ENCODE assay signal across 9 cellular contexts in the genomic region with DNA sequence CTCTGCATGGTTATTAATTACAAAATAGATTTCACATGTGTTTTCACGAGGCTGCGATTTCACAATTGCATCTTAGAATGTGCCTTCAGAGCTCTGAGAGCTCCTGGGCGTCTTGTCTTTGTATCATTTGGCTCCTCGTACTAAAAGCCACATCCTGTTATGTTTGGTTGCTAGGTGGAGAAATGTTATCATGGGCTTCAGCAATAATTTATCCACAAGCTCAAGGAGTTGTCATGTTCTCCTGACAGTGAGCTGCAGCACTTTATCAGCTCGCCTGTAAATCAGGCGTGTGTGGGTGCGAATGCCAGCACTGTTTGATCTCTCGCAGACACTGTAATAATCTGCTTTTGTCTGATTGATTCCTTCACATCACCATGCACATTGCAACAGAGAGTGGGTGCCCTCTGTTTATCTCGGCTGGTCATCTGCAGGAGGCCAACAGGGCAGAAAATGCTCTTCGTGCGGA.
A peak's percentile ranks its signal among the peaks of the same experiment; 100 is the strongest.
DNase-seq lines count a peak whose midpoint lies in the region; ATAC-seq and TF ChIP-seq lines count a peak whose summit lies in the region.
"Had no signal": no experiment of that assay in that cellular context is flagged by ENCODE, and none has a peak within 500 bp of the region (broad histone marks: within the 10 kb centered on the region; RNA-seq: fewer than 3 reads in every experiment).

No MANE protein-coding gene starts in this region.

- H4K5ac ChIP-seq in IMR-90 (ENCODE audit: low read depth, low read length) = no peak overlapping the region

- DNase-seq in IMR-90 = peak; percentile 21
- DNase-seq in activated CD8-positive, alpha-beta T cell treated with anti-CD3 and anti-CD28 coated beads for 36 hours = peak; percentile 54
- DNase-seq in fibroblast of villous mesenchyme (ENCODE audit: low read depth) = peak; percentile 91
- peak; percentile 28 for DNase-seq in stimulated activated CD8-positive, alpha-beta memory T cell treated with anti-CD3 and anti-CD28 coated beads, Interleukin-12 subunit alpha, Interleukin-12 subunit beta, amount 100 ng/mL, for 1 hour (ENCODE audit: low read depth)
- DNase-seq in NCI-H526 treated with DMSO at 0.1 percent for 48 hours (lab: John Stamatoyannopoulos, UW) = no peak
- no peak for DNase-seq in MCF 10A (ENCODE audit: unreplicated experiment)
- DNase-seq in NCI-H2171 (lab: John Stamatoyannopoulos, UW) = no peak
- DNase-seq: adrenal gland had no signal

- no peak overlapping the region for H2BK15ac ChIP-seq in IMR-90 (ENCODE audit: low read depth, low read length)

- H3K4me3 Mint-ChIP-seq in activated CD8-positive, alpha-beta T cell treated with anti-CD3 and anti-CD28 coated beads for 36 hours = peak overlapping the region; percentile 38
- H3K4me3 Mint-ChIP-seq in MCF 10A (ENCODE audit: unreplicated experiment) = no peak overlapping the region

- H3K9ac ChIP-seq in IMR-90 (ENCODE audit: low read depth, low read length) = no peak overlapping the region

- no peak overlapping the region for H2AK9ac ChIP-seq in IMR-90 (replicated peaks; ENCODE audit: low read depth, low read length, poor library complexity)

- H3K79me1 ChIP-seq in IMR-90 (ENCODE audit: low read depth in 1 of 2, low read length in 2 of 2) = no peaks in the 10 kb centered on the region

- POLR2A ChIA-PET in IMR-90 (lab: Charles Lee; ENCODE audit: unreplicated experiment) (interaction anchor here (0.5 kb wide), 1 partner anchor 16 kb away, joined by 3 read pairs; no protein-coding TSS in a partner anchor), MCF 10A (lab: Yijun Ruan, JAX) (no interaction called here)
- POLR2A ChIA-PET in activated CD8-positive, alpha-beta T cell treated with anti-CD3 and anti-CD28 coated beads for 36 hours (lab: Charles Lee) = interaction anchor here (0.6 to 1.7 kb wide), 4 partner anchors 10 to 737 kb away, joined by 3 to 6 read pairs (median 3); no protein-coding TSS in a partner anchor

- H3K36me3 Mint-ChIP-seq in activated CD8-positive, alpha-beta T cell treated with anti-CD3 and anti-CD28 coated beads for 36 hours (ENCODE audit: low read depth) = peaks cover 8% of the 10 kb centered on the region
- no peaks in the 10 kb centered on the region for H3K36me3 Mint-ChIP-seq in MCF 10A (ENCODE audit: insufficient read depth, unreplicated experiment)

- no peaks in the 10 kb centered on the region for H3K9me3 ChIP-seq in IMR-90 (ENCODE audit: control insufficient read depth, insufficient read depth, low read length)
- H3K9me3 ChIP-seq: adrenal gland had no signal

- no peak overlapping the region for H3K4ac ChIP-seq in IMR-90 (ENCODE audit: low read depth, low read length)

- H2BK120ac ChIP-seq in IMR-90 (ENCODE audit: low read depth, low read length) = no peak overlapping the region

- no peak overlapping the region for H2AFZ ChIP-seq in IMR-90 (replicated peaks; ENCODE audit: low read length, poor library complexity)

- no peaks in the 10 kb centered on the region for H3K36me3 ChIP-seq in IMR-90 (ENCODE audit: control insufficient read depth, insufficient read depth, low read length)
- H3K36me3 ChIP-seq: adrenal gland had no signal

- no peak overlapping the region for H3K27ac ChIP-seq in IMR-90 (ENCODE audit: insufficient read depth, low read length)
- H3K27ac ChIP-seq: adrenal gland had no signal

- no peak overlapping the region for H4K91ac ChIP-seq in IMR-90 (ENCODE audit: insufficient read depth, low read depth, low read length)

- H2AK5ac ChIP-seq in IMR-90 (ENCODE audit: low read depth, low read length) = no peak overlapping the region

- H3K27ac Mint-ChIP-seq in activated CD8-positive, alpha-beta T cell treated with anti-CD3 and anti-CD28 coated beads for 36 hours = peak overlapping the region; percentile 83
- no peak overlapping the region for H3K27ac Mint-ChIP-seq in MCF 10A (ENCODE audit: low read depth, unreplicated experiment)

- peaks cover 1% of the 10 kb centered on the region; the same call in 1 of the 2 replicates for H3K27me3 ChIP-seq in IMR-90 (ENCODE audit: control insufficient read depth, insufficient read depth, low read length)
- H3K27me3 ChIP-seq: adrenal gland had no signal

- no peaks in the 10 kb centered on the region for H4K20me1 ChIP-seq in IMR-90 (ENCODE audit: insufficient read depth, low read length)

- peaks cover 57% of the 10 kb centered on the region for H3K4me1 Mint-ChIP-seq in activated CD8-positive, alpha-beta T cell treated with anti-CD3 and anti-CD28 coated beads for 36 hours (ENCODE audit: low read depth)
- H3K4me1 Mint-ChIP-seq in MCF 10A (ENCODE audit: insufficient read depth, unreplicated experiment) = no peaks in the 10 kb centered on the region

- no peak overlapping the region for H3K23ac ChIP-seq in IMR-90 (ENCODE audit: low read depth, low read length)

- H4K8ac ChIP-seq in IMR-90 (ENCODE audit: low read depth in 2 of 2, low read length in 2 of 2) = no peak overlapping the region

- H3K27me3 Mint-ChIP-seq in activated CD8-positive, alpha-beta T cell treated with anti-CD3 and anti-CD28 coated beads for 36 hours = no peaks in the 10 kb centered on the region
- H3K27me3 Mint-ChIP-seq in MCF 10A (ENCODE audit: insufficient read depth, unreplicated experiment) = no peaks in the 10 kb centered on the region

- CTCF ChIA-PET in IMR-90 (lab: Yijun Ruan, JAX) = no interaction called here
- CTCF ChIA-PET in activated CD8-positive, alpha-beta T cell treated with anti-CD3 and anti-CD28 coated beads for 36 hours (lab: Charles Lee) = interaction anchor here (0.6 to 1.6 kb wide), 3 partner anchors 16 to 98 kb away, joined by 3 to 4 read pairs (median 3); no protein-coding TSS in a partner anchor
- CTCF ChIA-PET in MCF 10A (lab: Yijun Ruan, JAX) = interaction anchor here (0.5 to 1.1 kb wide), 4 partner anchors 13 to 98 kb away, joined by 3 read pairs; no protein-coding TSS in a partner anchor

- BruUV-seq in IMR-90 (replicated peaks; lab: Mats Ljungman, UMichigan) (no TSS peak), MCF 10A (replicated peaks; lab: Mats Ljungman, UMichigan) (no TSS peak)

- H3K9me1 ChIP-seq in IMR-90 (ENCODE audit: insufficient read depth, low read length) = no peaks in the 10 kb centered on the region

- H3K14ac ChIP-seq in IMR-90 (replicated peaks; ENCODE audit: low read depth, low read length) = no peak overlapping the region

- H3K9me3 Mint-ChIP-seq in activated CD8-positive, alpha-beta T cell treated with anti-CD3 and anti-CD28 coated beads for 36 hours = peaks cover 19% of the 10 kb centered on the region
- peaks cover 15% of the 10 kb centered on the region for H3K9me3 Mint-ChIP-seq in MCF 10A (ENCODE audit: unreplicated experiment)

- ATAC-seq in IMR-90 (ENCODE audit: low read depth) (no peak), HG02870 (IDR thresholded peaks at IDR 0.05; ENCODE audit: unreplicated experiment) (no peak)
- peak; percentile 81 for ATAC-seq in activated CD8-positive, alpha-beta T cell treated with anti-CD3 and anti-CD28 coated beads for 36 hours

- H3K4me3 ChIP-seq in IMR-90 (ENCODE audit: insufficient read depth, low read depth, low read length) (no peak overlapping the region), fibroblast of villous mesenchyme (ENCODE audit: low read depth, low read length) (no peak overlapping the region)
- H3K4me3 ChIP-seq: adrenal gland had no signal

- no peak for TF ChIP-seq CTCF in IMR-90 (conservative IDR thresholded peaks at IDR 0.05; ENCODE audit: low read depth, low read length)
- TF ChIP-seq CTCF in activated CD8-positive, alpha-beta T cell treated with anti-CD3 and anti-CD28 coated beads for 36 hours (IDR thresholded peaks at IDR 0.05) = no peak
- no peak for TF ChIP-seq CTCF in fibroblast of villous mesenchyme (IDR thresholded peaks at IDR 0.05; ENCODE audit: insufficient read depth, low read depth, low read length)
- TF ChIP-seq CTCF in MCF 10A (IDR thresholded peaks at IDR 0.05; ENCODE audit: unreplicated experiment) = no peak

- no peak overlapping the region for H3K18ac ChIP-seq in IMR-90 (ENCODE audit: low read depth, low read length)

- intact Hi-C loops in IMR-90 (cut with micrococcal nuclease) = no loop called here
- intact Hi-C loops in activated CD8-positive, alpha-beta T cell treated with anti-CD3 and anti-CD28 coated beads for 36 hours (cut with micrococcal nuclease) = no loop called here
- intact Hi-C loops in MCF 10A (cut with micrococcal nuclease) = no loop called here

- 40% methylated on average over 2 of the region's 11 CpGs; no CpG with 5 or more reads in 1 of the 2 experiments for WGBS in IMR-90 (ENCODE audit: extremely low coverage in 2 of 2, insufficient read length in 1 of 2), 2 experiments

- dilution Hi-C loops in IMR-90 (cut with HindIII; ENCODE audit: low sequenced_read_pairs, unreplicated experiment) = no loop called here

- no peak overlapping the region for H3K56ac ChIP-seq in IMR-90 (ENCODE audit: extremely low read depth, insufficient read depth, low read length)

- no peak overlapping the region for H2BK20ac ChIP-seq in IMR-90 (ENCODE audit: low read depth, low read length)

- 0 out of 2 replicates have a peak, but pooled peaks cover 2% of the 10 kb centered on the region for H3K4me1 ChIP-seq in IMR-90 (ENCODE audit: control insufficient read depth, insufficient read depth, low read length)
- H3K4me1 ChIP-seq: adrenal gland had no signal

- no peak for TF ChIP-seq RAD21 in IMR-90 (IDR thresholded peaks at IDR 0.05; ENCODE audit: low read length)

- H3K4me2 ChIP-seq in IMR-90 (ENCODE audit: low read depth, low read length) = no peak overlapping the region

- in situ Hi-C loops in IMR-90 (cut with MboI; ENCODE audit: low sequenced_read_pairs) = no loop called here

- H2BK5ac ChIP-seq in IMR-90 (ENCODE audit: low read depth, low read length, poor library complexity, severe bottlenecking) = no peak overlapping the region

- no peak for TF ChIP-seq POLR2A in IMR-90 (IDR thresholded peaks at IDR 0.05; ENCODE audit: low read depth, low read length)

TF ChIP-seq in IMR-90, 13 proteins besides CTCF, POLR2A, EP300 and RAD21 (continues in another document):
- peak; percentile 35; the same call in 1 of the 2 replicates for TF ChIP-seq CEBPB (IDR thresholded peaks at IDR 0.05; ENCODE audit: low read depth, low read length)
- TF ChIP-seq, protein P1, sequence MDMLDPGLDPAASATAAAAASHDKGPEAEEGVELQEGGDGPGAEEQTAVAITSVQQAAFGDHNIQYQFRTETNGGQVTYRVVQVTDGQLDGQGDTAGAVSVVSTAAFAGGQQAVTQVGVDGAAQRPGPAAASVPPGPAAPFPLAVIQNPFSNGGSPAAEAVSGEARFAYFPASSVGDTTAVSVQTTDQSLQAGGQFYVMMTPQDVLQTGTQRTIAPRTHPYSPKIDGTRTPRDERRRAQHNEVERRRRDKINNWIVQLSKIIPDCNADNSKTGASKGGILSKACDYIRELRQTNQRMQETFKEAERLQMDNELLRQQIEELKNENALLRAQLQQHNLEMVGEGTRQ (IDR thresholded peaks at IDR 0.05; ENCODE audit: low read depth, low read length) = no peak
- TF ChIP-seq RFX5 (IDR thresholded peaks at IDR 0.05; ENCODE audit: low read depth, low read length) = no peak
- TF ChIP-seq CHD1 (IDR thresholded peaks at IDR 0.05; ENCODE audit: low read depth, low read length) = no peak
- no peak for TF ChIP-seq RCOR1 (IDR thresholded peaks at IDR 0.05; ENCODE audit: insufficient replicate concordance, low read length)
- TF ChIP-seq SMC3 (IDR thresholded peaks at IDR 0.05; ENCODE audit: low read depth, low read length) = no peak

Comparison
In these comparisons a context has a peak if more than half of its experiments do, and no peak if none do; other contexts are left out.
1. DNase-seq: peak in IMR-90 (single experiment), activated CD8-positive, alpha-beta T cell treated with anti-CD3 and anti-CD28 coated beads for 36 hours (single experiment), fibroblast of villous mesenchyme (single experiment) and stimulated activated CD8-positive, alpha-beta memory T cell treated with anti-CD3 and anti-CD28 coated beads, Interleukin-12 subunit alpha, Interleukin-12 subunit beta, amount 100 ng/mL, for 1 hour (single experiment); none in NCI-H526 treated with DMSO at 0.1 percent for 48 hours (single experiment), MCF 10A (single experiment) and NCI-H2171 (single experiment).